24 cellular contexts compared by ENCODE assay signal in the genomic region with DNA sequence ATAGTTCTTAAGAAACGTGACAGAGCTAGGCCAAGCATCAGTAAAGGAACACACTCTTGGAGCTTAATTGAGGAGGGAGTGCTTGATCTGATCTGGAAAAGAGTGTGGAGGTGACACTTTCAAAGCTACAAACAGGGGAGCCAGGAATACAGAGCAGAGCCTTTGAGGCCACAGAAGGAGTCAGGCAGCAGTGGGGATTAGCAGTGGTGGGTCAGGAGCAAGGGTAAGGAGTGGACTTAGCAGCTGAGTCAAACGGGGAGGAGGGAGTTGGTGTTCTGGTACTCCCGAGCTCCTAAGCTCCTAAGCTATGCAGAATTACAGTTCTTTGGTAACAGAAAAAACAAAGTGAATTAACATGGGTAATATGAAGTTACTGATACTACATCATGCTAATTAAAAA. TPM values are rescaled to one million over a fixed set of nuclear protein-coding genes. Genes with fewer than 3 reads are reported as not detected.
DNase-seq lines count a peak whose midpoint lies in the region; ATAC-seq and TF ChIP-seq lines count a peak whose summit lies in the region.
"Had no signal": no experiment of that assay in that cellular context is flagged by ENCODE, and none has a peak within 500 bp of the region (broad histone marks: within the 10 kb centered on the region; RNA-seq: fewer than 3 reads in every experiment).

No MANE protein-coding gene starts in this region.

- peaks cover 24% of the 10 kb centered on the region for H3K36me3 Mint-ChIP-seq in activated naive CD4-positive, alpha-beta T cell treated with anti-CD3 and anti-CD28 coated beads, Interleukin-2, amount 50 U/mL, for 24 hours
- peaks cover 14% of the 10 kb centered on the region for H3K36me3 Mint-ChIP-seq in activated naive CD4-positive, alpha-beta T cell treated with anti-CD3 and anti-CD28 coated beads for 36 hours (ENCODE audit: low read depth)
- H3K36me3 Mint-ChIP-seq in stimulated activated effector memory CD8-positive, alpha-beta T cell treated with anti-CD3 and anti-CD28 coated beads, Interleukin-12 subunit alpha, Interleukin-12 subunit beta, amount 100 ng/mL, for 72 hours: peaks cover 39% of the 10 kb centered on the region

- no peak overlapping the region; the same call in 1 of the 2 replicates for H3K27ac ChIP-seq in WERI-Rb-1
- H3K27ac ChIP-seq: spleen, testis, uterus had no signal

- no peaks in the 10 kb centered on the region for H3K27me3 Mint-ChIP-seq in activated naive CD4-positive, alpha-beta T cell treated with anti-CD3 and anti-CD28 coated beads, Interleukin-2, amount 50 U/mL, for 24 hours
- H3K27me3 Mint-ChIP-seq in activated naive CD4-positive, alpha-beta T cell treated with anti-CD3 and anti-CD28 coated beads for 36 hours (ENCODE audit: low read depth): no peaks in the 10 kb centered on the region
- H3K27me3 Mint-ChIP-seq: activated naive CD4-positive, alpha-beta T cell treated with anti-CD3 and anti-CD28 coated beads, Interleukin-2, amount 10 ng/mL, durations not matched to agents 7 days and 5 days had no signal

- CTCF ChIA-PET in activated naive CD4-positive, alpha-beta T cell treated with anti-CD3 and anti-CD28 coated beads for 36 hours (lab: Charles Lee): no interaction called here

- H3K4me3 ChIP-seq in WERI-Rb-1 (ENCODE audit: low read depth, low read length): no peak overlapping the region
- H3K4me3 ChIP-seq in H7 (ENCODE audit: insufficient read depth, low read depth, low read length): no peak overlapping the region
- H3K4me3 ChIP-seq: spleen, testis, uterus had no signal

- H3K36me3 ChIP-seq in WERI-Rb-1 (no peaks in the 10 kb centered on the region), H7 (replicated peaks; ENCODE audit: control insufficient read depth, insufficient read depth, low read length) (no peaks in the 10 kb centered on the region)
- H3K36me3 ChIP-seq: uterus had no signal

- H3K4me3 Mint-ChIP-seq in activated naive CD4-positive, alpha-beta T cell treated with anti-CD3 and anti-CD28 coated beads, Interleukin-2, amount 50 U/mL, for 24 hours: no peak overlapping the region
- H3K4me3 Mint-ChIP-seq in activated naive CD4-positive, alpha-beta T cell treated with anti-CD3 and anti-CD28 coated beads for 36 hours: no peak overlapping the region
- no peak overlapping the region for H3K4me3 Mint-ChIP-seq in stimulated activated effector memory CD8-positive, alpha-beta T cell treated with anti-CD3 and anti-CD28 coated beads, Interleukin-12 subunit alpha, Interleukin-12 subunit beta, amount 100 ng/mL, for 72 hours
- H3K4me3 Mint-ChIP-seq: activated CD8-positive, alpha-beta T cell treated with anti-CD3 and anti-CD28 coated beads, Interleukin-2, amount 10 ng/mL, durations not matched to agents 7 days and 5 days; activated naive CD4-positive, alpha-beta T cell treated with anti-CD3 and anti-CD28 coated beads, Interleukin-2, amount 10 ng/mL, durations not matched to agents 7 days and 5 days had no signal

- DNase-seq in activated naive CD4-positive, alpha-beta T cell treated with anti-CD3 and anti-CD28 coated beads for 36 hours: no peak
- DNase-seq in WERI-Rb-1 (peak; percentile 43), H7 (no peak), NCI-H2227 treated with DMSO at 0.1 percent for 48 hours (lab: John Stamatoyannopoulos, UW) (no peak)
- DNase-seq in stimulated activated effector memory CD8-positive, alpha-beta T cell treated with anti-CD3 and anti-CD28 coated beads, Interleukin-12 subunit alpha, Interleukin-12 subunit beta, amount 100 ng/mL, for 72 hours (ENCODE audit: low spot score in 2 of 2): no peak
- DNase-seq: activated CD8-positive, alpha-beta T cell treated with anti-CD3 and anti-CD28 coated beads, Interleukin-2, amount 10 ng/mL, durations not matched to agents 7 days and 5 days; activated naive CD4-positive, alpha-beta T cell treated with anti-CD3 and anti-CD28 coated beads, Interleukin-2, amount 10 ng/mL, durations not matched to agents 7 days and 5 days; aorta; GOT3; mammary epithelial cell; NCI-H1105; NCI-H2029 treated with DMSO at 0.1 percent for 48 hours; NCI-H345; nucleus accumbens; PC-3; SHP77; spleen; stimulated activated CD4-positive, alpha-beta T cell treated with anti-CD3 and anti-CD28 coated beads, Interleukin-2, amount 100 ng/mL, for 48 hours; stimulated activated naive CD4-positive, alpha-beta T cell; testis; uterus had no signal

- H3K27me3 ChIP-seq in WERI-Rb-1 (ENCODE audit: insufficient read depth, low read depth, severe bottlenecking): no peaks in the 10 kb centered on the region
- no peaks in the 10 kb centered on the region for H3K27me3 ChIP-seq in H7 (ENCODE audit: control insufficient read depth, insufficient read depth, low read length)
- H3K27me3 ChIP-seq: spleen, testis, uterus had no signal

- peak overlapping the region; percentile 5 for H3K27ac Mint-ChIP-seq in activated naive CD4-positive, alpha-beta T cell treated with anti-CD3 and anti-CD28 coated beads, Interleukin-2, amount 50 U/mL, for 24 hours
- H3K27ac Mint-ChIP-seq in activated naive CD4-positive, alpha-beta T cell treated with anti-CD3 and anti-CD28 coated beads for 36 hours: no peak overlapping the region
- H3K27ac Mint-ChIP-seq in stimulated activated effector memory CD8-positive, alpha-beta T cell treated with anti-CD3 and anti-CD28 coated beads, Interleukin-12 subunit alpha, Interleukin-12 subunit beta, amount 100 ng/mL, for 72 hours: peak overlapping the region; percentile 29
- H3K27ac Mint-ChIP-seq: activated CD8-positive, alpha-beta T cell treated with anti-CD3 and anti-CD28 coated beads, Interleukin-2, amount 10 ng/mL, durations not matched to agents 7 days and 5 days; activated naive CD4-positive, alpha-beta T cell treated with anti-CD3 and anti-CD28 coated beads, Interleukin-2, amount 10 ng/mL, durations not matched to agents 7 days and 5 days had no signal

- peaks cover 53% of the 10 kb centered on the region for H3K4me1 Mint-ChIP-seq in activated naive CD4-positive, alpha-beta T cell treated with anti-CD3 and anti-CD28 coated beads, Interleukin-2, amount 50 U/mL, for 24 hours
- H3K4me1 Mint-ChIP-seq in activated naive CD4-positive, alpha-beta T cell treated with anti-CD3 and anti-CD28 coated beads for 36 hours (ENCODE audit: low read depth): peaks cover 39% of the 10 kb centered on the region
- peaks cover 67% of the 10 kb centered on the region for H3K4me1 Mint-ChIP-seq in stimulated activated effector memory CD8-positive, alpha-beta T cell treated with anti-CD3 and anti-CD28 coated beads, Interleukin-12 subunit alpha, Interleukin-12 subunit beta, amount 100 ng/mL, for 72 hours

- TF ChIP-seq CTCF in WERI-Rb-1 (IDR thresholded peaks at IDR 0.05; ENCODE audit: low read depth, low read length): no peak

- intact Hi-C loops in activated naive CD4-positive, alpha-beta T cell treated with anti-CD3 and anti-CD28 coated beads for 36 hours (cut with micrococcal nuclease): no loop called here

- ATAC-seq in esophagus mucosa (peak; percentile 68), HG02938 (IDR thresholded peaks at IDR 0.05; ENCODE audit: unreplicated experiment) (no peak)
- ATAC-seq in stimulated activated effector memory CD8-positive, alpha-beta T cell treated with anti-CD3 and anti-CD28 coated beads, Interleukin-12 subunit alpha, Interleukin-12 subunit beta, amount 100 ng/mL, for 72 hours: no peak
- ATAC-seq: activated CD8-positive, alpha-beta T cell treated with anti-CD3 and anti-CD28 coated beads, Interleukin-2, amount 10 ng/mL, durations not matched to agents 7 days and 5 days; PC-3 had no signal

- no peaks in the 10 kb centered on the region for H3K9me3 Mint-ChIP-seq in activated naive CD4-positive, alpha-beta T cell treated with anti-CD3 and anti-CD28 coated beads, Interleukin-2, amount 50 U/mL, for 24 hours
- H3K9me3 Mint-ChIP-seq in activated naive CD4-positive, alpha-beta T cell treated with anti-CD3 and anti-CD28 coated beads for 36 hours: no peaks in the 10 kb centered on the region
- H3K9me3 Mint-ChIP-seq in stimulated activated effector memory CD8-positive, alpha-beta T cell treated with anti-CD3 and anti-CD28 coated beads, Interleukin-12 subunit alpha, Interleukin-12 subunit beta, amount 100 ng/mL, for 72 hours: no peaks in the 10 kb centered on the region
- H3K9me3 Mint-ChIP-seq: activated naive CD4-positive, alpha-beta T cell treated with anti-CD3 and anti-CD28 coated beads, Interleukin-2, amount 10 ng/mL, durations not matched to agents 7 days and 5 days had no signal

- H3K9me3 ChIP-seq in WERI-Rb-1 (ENCODE audit: severe bottlenecking): no peaks in the 10 kb centered on the region
- H3K9me3 ChIP-seq: spleen, testis, uterus had no signal

RNA-seq across cellular contexts. Expression of gene RAB4A, which starts 14.5 kb away (rescaled TPM):
- 10 to 100 TPM; 15.8 to 19.9 TPM for total RNA-seq in activated naive CD4-positive, alpha-beta T cell treated with anti-CD3 and anti-CD28 coated beads for 36 hours
- 58.5 TPM for total RNA-seq in esophagus mucosa
- total RNA-seq in H7 (2014; rRNA removed; shearing (Covaris generic)): 47.0 and 60.7 TPM in 2 replicates

RNA-seq across cellular contexts. Expression of gene CCSAP, which starts 57.4 kb away (rescaled TPM):
- 1 to 10 TPM; 4.9 to 5.0 TPM for total RNA-seq in activated naive CD4-positive, alpha-beta T cell treated with anti-CD3 and anti-CD28 coated beads for 36 hours
- 3.0 TPM for total RNA-seq in esophagus mucosa
- total RNA-seq in H7 (2014; rRNA removed; shearing (Covaris generic)): 8.6 and 12.8 TPM in 2 replicates
